Comparison of ENCODE assay signal across 17 cellular contexts in genomic region chr15:74959643-74959939, GRCh38. TPM values are rescaled to one million over a fixed set of nuclear protein-coding genes. Genes with fewer than 3 reads are reported as not detected.
A peak's percentile ranks its signal among the peaks of the same experiment; 100 is the strongest.
DNase-seq lines count a peak whose midpoint lies in the region; ATAC-seq and TF ChIP-seq lines count a peak whose summit lies in the region.
"Had no signal": no experiment of that assay in that cellular context is flagged by ENCODE, and none has a peak within 500 bp of the region (broad histone marks: within the 10 kb centered on the region; RNA-seq: fewer than 3 reads in every experiment).

No MANE protein-coding gene starts in this region.

- H3K27ac ChIP-seq in ACC112 (ENCODE audit: low read depth, low read length) = no peak overlapping the region
- H3K27ac ChIP-seq in HUES48 (ENCODE audit: low read depth, low read length) = no peak overlapping the region
- no peak overlapping the region for H3K27ac ChIP-seq in endodermal cell (ENCODE audit: low read depth, low read length)
- no peak overlapping the region for H3K27ac ChIP-seq in neural progenitor cell
- H3K27ac ChIP-seq in body of pancreas = no peak overlapping the region
- H3K27ac ChIP-seq in prostate gland = no peak overlapping the region
- H3K27ac ChIP-seq: WERI-Rb-1 had no signal

- no peaks in the 10 kb centered on the region for H3K27me3 ChIP-seq in ACC112 (ENCODE audit: insufficient read depth, low read length)
- H3K27me3 ChIP-seq in HUES48 (ENCODE audit: control insufficient read depth, insufficient read depth, low read length) = peaks cover 57% of the 10 kb centered on the region
- H3K27me3 ChIP-seq in endodermal cell (ENCODE audit: control insufficient read depth, insufficient read depth, low read length, poor library complexity, severe bottlenecking) = peaks cover 66% of the 10 kb centered on the region
- H3K27me3 ChIP-seq in neural progenitor cell = peaks cover 88% of the 10 kb centered on the region
- no peaks in the 10 kb centered on the region for H3K27me3 ChIP-seq in body of pancreas
- no peaks in the 10 kb centered on the region for H3K27me3 ChIP-seq in prostate gland (replicated peaks; ENCODE audit: insufficient read depth)
- H3K27me3 ChIP-seq: Peyer's patch had no signal

- WGBS in endodermal cell (ENCODE audit: insufficient coverage in 1 of 2, insufficient read length in 1 of 2), 2 experiments = 32 to 33% methylated on average over 3 to 4 of the region's 4 CpGs
- 22 to 33% methylated on average over 4 of the region's 4 CpGs for WGBS in body of pancreas, 2 donors
- WGBS in prostate gland = 19% methylated on average over 4 of the region's 4 CpGs

- H3K9ac ChIP-seq in HUES48 (ENCODE audit: low read depth, low read length) (no peak overlapping the region), endodermal cell (ENCODE audit: extremely low read depth, low read length, poor library complexity, severe bottlenecking) (no peak overlapping the region), neural progenitor cell (no peak overlapping the region)

- H3K27ac Mint-ChIP-seq in endodermal cell (no peak overlapping the region), neural progenitor cell (no peak overlapping the region)
- H3K27ac Mint-ChIP-seq: activated CD8-positive, alpha-beta memory T cell treated with anti-CD3 and anti-CD28 coated beads, Interleukin-2, amount 10 ng/mL, durations not matched to agents 7 days and 5 days had no signal

- H3K4me1 Mint-ChIP-seq in endodermal cell (peaks cover 23% of the 10 kb centered on the region), neural progenitor cell (peaks cover 18% of the 10 kb centered on the region)

- peaks cover 38% of the 10 kb centered on the region for H3K79me2 ChIP-seq in ACC112 (ENCODE audit: control insufficient read depth, insufficient read depth, low read length, unreplicated experiment)
- no peaks in the 10 kb centered on the region for H3K79me2 ChIP-seq in neural progenitor cell (ENCODE audit: low read depth)

- no peak for DNase-seq in endodermal cell
- DNase-seq in neural progenitor cell (ENCODE audit: low spot score) = no peak
- no peak for DNase-seq in body of pancreas
- no peak for DNase-seq in prostate gland (ENCODE audit: low spot score)
- no peak for DNase-seq in DMS79 (lab: John Stamatoyannopoulos, UW)
- DNase-seq: activated CD8-positive, alpha-beta memory T cell treated with anti-CD3 and anti-CD28 coated beads, Interleukin-2, amount 10 ng/mL, durations not matched to agents 7 days and 5 days; activated naive CD4-positive, alpha-beta T cell treated with Interleukin-2 at 50 U/mL for 16 hours; DMS 273 treated with DMSO at 0.1 percent for 48 hours; heart left ventricle; left cardiac atrium; NCI-H187 treated with DMSO at 0.1 percent for 48 hours; Peyer's patch; WERI-Rb-1 had no signal

- H3K36me3 ChIP-seq in ACC112 (ENCODE audit: insufficient read depth, low read length) (no peaks in the 10 kb centered on the region), HUES48 (ENCODE audit: control insufficient read depth, insufficient read depth, low read length) (no peaks in the 10 kb centered on the region), endodermal cell (ENCODE audit: control insufficient read depth, insufficient read depth, low read length) (no peaks in the 10 kb centered on the region), neural progenitor cell (no peaks in the 10 kb centered on the region), body of pancreas (replicated peaks in 1 of 2; ENCODE audit: insufficient read depth in 1 of 2, low read depth in 2 of 2) (no peaks in the 10 kb centered on the region), prostate gland (no peaks in the 10 kb centered on the region)
- H3K36me3 ChIP-seq: heart left ventricle, Peyer's patch, tibial nerve, WERI-Rb-1 had no signal

- peaks cover 38% of the 10 kb centered on the region for H3F3A ChIP-seq in neural progenitor cell (ENCODE audit: low read depth)

- no peaks in the 10 kb centered on the region for H3K36me3 Mint-ChIP-seq in endodermal cell (ENCODE audit: low read depth)
- H3K36me3 Mint-ChIP-seq in neural progenitor cell = no peaks in the 10 kb centered on the region
- H3K36me3 Mint-ChIP-seq: activated CD8-positive, alpha-beta memory T cell treated with anti-CD3 and anti-CD28 coated beads, Interleukin-2, amount 10 ng/mL, durations not matched to agents 7 days and 5 days had no signal

- ATAC-seq in body of pancreas = no peak
- ATAC-seq in HG02759 (IDR thresholded peaks at IDR 0.05; ENCODE audit: unreplicated experiment) = no peak
- ATAC-seq: activated CD8-positive, alpha-beta memory T cell treated with anti-CD3 and anti-CD28 coated beads, Interleukin-2, amount 10 ng/mL, durations not matched to agents 7 days and 5 days; heart left ventricle; left cardiac atrium had no signal

- H3K4me1 ChIP-seq in ACC112 (ENCODE audit: control insufficient read depth, insufficient read depth, low read length, unreplicated experiment) = peaks cover 24% of the 10 kb centered on the region
- peaks cover 21% of the 10 kb centered on the region for H3K4me1 ChIP-seq in HUES48 (ENCODE audit: control insufficient read depth, insufficient read depth, low read length)
- peaks cover 5% of the 10 kb centered on the region for H3K4me1 ChIP-seq in endodermal cell (ENCODE audit: control insufficient read depth, insufficient read depth, low read length)
- peaks cover 28% of the 10 kb centered on the region for H3K4me1 ChIP-seq in neural progenitor cell
- H3K4me1 ChIP-seq in body of pancreas = peaks cover 45% of the 10 kb centered on the region
- H3K4me1 ChIP-seq in prostate gland (replicated peaks) = peaks cover 9% of the 10 kb centered on the region

- no peak for TF ChIP-seq POLR2A in body of pancreas (IDR thresholded peaks at IDR 0.05)
- no peak for TF ChIP-seq POLR2A in prostate gland (IDR thresholded peaks at IDR 0.05)

- H3K4me3 Mint-ChIP-seq in endodermal cell (peak overlapping the region; percentile 63), neural progenitor cell (no peak overlapping the region)
- H3K4me3 Mint-ChIP-seq: activated CD8-positive, alpha-beta memory T cell treated with anti-CD3 and anti-CD28 coated beads, Interleukin-2, amount 10 ng/mL, durations not matched to agents 7 days and 5 days had no signal

- peak overlapping the region; percentile 78 for H3K4me2 ChIP-seq in neural progenitor cell

- TF ChIP-seq CTCF in endodermal cell (conservative IDR thresholded peaks at IDR 0.05) = no peak
- TF ChIP-seq CTCF in neural progenitor cell (IDR thresholded peaks at IDR 0.05) = no peak
- no peak for TF ChIP-seq CTCF in body of pancreas (IDR thresholded peaks at IDR 0.05)
- TF ChIP-seq CTCF in prostate gland (IDR thresholded peaks at IDR 0.05) = no peak

- H3K4me3 ChIP-seq in ACC112 (ENCODE audit: low read depth, low read length) (peak overlapping the region; percentile 99), HUES48 (ENCODE audit: low read depth, low read length) (peak overlapping the region; percentile 77), endodermal cell (ENCODE audit: low read length) (no peak overlapping the region), neural progenitor cell (peak overlapping the region; percentile 49), body of pancreas (no peak overlapping the region), prostate gland (no peak overlapping the region)

- intact Hi-C loops in body of pancreas (cut with DNase I) (no loop called here), prostate gland (cut with DNase I) (loop anchor here (5.0 to 10.0 kb wide), 2 partner anchors 243 to 585 kb away; partner anchors contain the start of gene C15orf39)

- H2AFZ ChIP-seq in ACC112 (ENCODE audit: low read length, unreplicated experiment) (peak overlapping the region; percentile 98), neural progenitor cell (replicated peaks) (peak overlapping the region; percentile 39)

- H3K9me3 Mint-ChIP-seq in endodermal cell = no peaks in the 10 kb centered on the region
- no peaks in the 10 kb centered on the region for H3K9me3 Mint-ChIP-seq in neural progenitor cell

- H3K27me3 Mint-ChIP-seq in endodermal cell (ENCODE audit: insufficient read depth) (peaks cover 78% of the 10 kb centered on the region), neural progenitor cell (ENCODE audit: insufficient read depth, low read depth) (peaks cover 62% of the 10 kb centered on the region)

- H3K9me3 ChIP-seq in HUES48 (ENCODE audit: control insufficient read depth, insufficient read depth, low read length) = no peaks in the 10 kb centered on the region
- H3K9me3 ChIP-seq in endodermal cell (ENCODE audit: control insufficient read depth, low read length) = no peaks in the 10 kb centered on the region
- H3K9me3 ChIP-seq in neural progenitor cell (ENCODE audit: low read depth) = no peaks in the 10 kb centered on the region
- H3K9me3 ChIP-seq in body of pancreas = no peaks in the 10 kb centered on the region
- no peaks in the 10 kb centered on the region for H3K9me3 ChIP-seq in prostate gland
- H3K9me3 ChIP-seq: heart left ventricle, Peyer's patch, tibial nerve had no signal

- H4K20me1 ChIP-seq in neural progenitor cell (ENCODE audit: low read depth) = peaks cover 11% of the 10 kb centered on the region

RNA-seq across cellular contexts. Expression of gene RPP25, which starts 3.0 kb away (rescaled TPM):
- total RNA-seq in endodermal cell = 1 to 10 TPM; 4.6 to 9.9 TPM
- 5.6 TPM for polyA plus RNA-seq in endodermal cell (2013, experiment 1 of 2)
- polyA plus RNA-seq in endodermal cell (2013, experiment 2 of 2) = 4.5 TPM
- total RNA-seq in neural progenitor cell (ENCODE audit: low replicate concordance) = 2.5 and 7.2 TPM in 2 replicates
- 10 to 100 TPM in 1 of 2 donors, 1 to 10 TPM in 1; 9.1 to 11.5 TPM for total RNA-seq in body of pancreas
- total RNA-seq in prostate gland = 10 to 100 TPM in 1 of 2 donors, 1 to 10 TPM in 1; 3.8 to 17.6 TPM

RNA-seq across cellular contexts. Expression of gene COX5A, which starts 21.7 kb away (rescaled TPM):
- 100 to 1,000 TPM; 243 to 279 TPM for total RNA-seq in endodermal cell
- polyA plus RNA-seq in endodermal cell (2013, experiment 1 of 2) = 279 TPM
- polyA plus RNA-seq in endodermal cell (2013, experiment 2 of 2) = 257 TPM
- 144 and 200 TPM in 2 replicates for total RNA-seq in neural progenitor cell (ENCODE audit: low replicate concordance)
- total RNA-seq in body of pancreas = 10 to 100 TPM; 50.1 to 61.5 TPM
- total RNA-seq in prostate gland = 100 to 1,000 TPM in 1 of 2 donors, 10 to 100 TPM in 1; 93.3 to 171 TPM

RNA-seq across cellular contexts. Expression of gene SCAMP5, which starts 35.8 kb away (rescaled TPM):
- total RNA-seq in endodermal cell (10 to 100 TPM; 21.9 to 33.5 TPM), neural progenitor cell (ENCODE audit: low replicate concordance) (16.4 and 24.9 TPM in 2 replicates), body of pancreas (10 to 100 TPM; 21.1 to 30.4 TPM), prostate gland (10 to 100 TPM in 1 of 2 donors, 1 to 10 TPM in 1; 6.1 to 24.4 TPM)
- 19.6 TPM for polyA plus RNA-seq in endodermal cell (2013, experiment 1 of 2)
- polyA plus RNA-seq in endodermal cell (2013, experiment 2 of 2) = 13.5 TPM

RNA-seq across cellular contexts. Expression of gene FAM219B, which starts 52.9 kb away (rescaled TPM):
- total RNA-seq in endodermal cell (100 to 1,000 TPM; 109 to 112 TPM), neural progenitor cell (ENCODE audit: low replicate concordance) (120 and 124 TPM in 2 replicates), body of pancreas (10 to 100 TPM; 25.4 to 42.8 TPM), prostate gland (10 to 100 TPM; 66.0 to 71.1 TPM)
- 75.1 TPM for polyA plus RNA-seq in endodermal cell (2013, experiment 1 of 2)
- 64.5 TPM for polyA plus RNA-seq in endodermal cell (2013, experiment 2 of 2)

Comparison
In these comparisons a context has a peak if more than half of its experiments do, and no peak if none do; other contexts are left out.
1. H3K4me3 ChIP-seq: peak in ACC112 (single experiment), HUES48 (single experiment) and neural progenitor cell (single experiment); none in endodermal cell (single experiment), body of pancreas (0 of 2) and prostate gland (0 of 2).